In the genomic region with DNA sequence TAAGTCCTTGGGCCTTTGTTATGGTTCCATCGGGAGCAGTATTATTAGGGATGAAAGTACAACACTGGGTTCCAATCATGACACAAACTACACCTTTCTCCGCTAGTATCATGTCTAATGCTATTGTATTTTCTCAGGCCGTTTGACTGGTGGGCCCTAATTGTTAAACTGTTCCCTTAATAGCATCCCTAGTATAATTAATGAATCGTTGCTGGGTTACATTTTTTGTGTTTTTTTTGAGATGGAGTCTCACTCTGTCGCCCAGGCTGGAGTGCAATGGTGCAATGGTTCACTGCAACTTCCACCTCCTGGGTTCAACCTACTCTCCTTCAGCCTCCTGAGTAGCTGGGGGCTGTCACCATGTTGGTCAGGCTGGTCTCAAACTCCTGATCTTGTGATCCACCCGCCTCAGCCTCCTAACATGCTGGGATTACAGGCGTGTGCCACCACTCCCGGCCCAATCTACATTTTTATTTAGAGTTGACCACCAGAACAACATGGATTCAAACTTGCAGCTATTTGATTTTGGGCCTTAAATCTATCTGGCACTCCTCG, we compare ENCODE assay signal across 11 cellular contexts. TPM values are rescaled to one million over a fixed set of nuclear protein-coding genes. Genes with fewer than 3 reads are reported as not detected.
DNase-seq lines count a peak whose midpoint lies in the region; ATAC-seq, FAIRE-seq and TF ChIP-seq lines count a peak whose summit lies in the region.
"Had no signal": no experiment of that assay in that cellular context is flagged by ENCODE, and none has a peak within 500 bp of the region (broad histone marks: within the 10 kb centered on the region; RNA-seq: fewer than 3 reads in every experiment).

No MANE protein-coding gene starts in this region.

- FAIRE-seq in K562 (lab: Jason Lieb, UNC): no peak
- FAIRE-seq: G401.6, H54 had no signal

- peaks cover 59% of the 10 kb centered on the region for H3K9me3 Mint-ChIP-seq in mesothelial cell of epicardium

- H3K4me3 ChIP-seq in HUES48 (ENCODE audit: low read depth, low read length): peak overlapping the region; percentile 93
- H3K4me3 ChIP-seq in K562: peak overlapping the region; percentile 93

- peaks cover 21% of the 10 kb centered on the region for H3K9me1 ChIP-seq in K562 (ENCODE audit: control insufficient read depth, insufficient read depth, low read length)

- no peak overlapping the region for H2AFZ ChIP-seq in K562 (ENCODE audit: low read depth, low read length)

- H3K9me3 ChIP-seq in HUES48 (ENCODE audit: control insufficient read depth, insufficient read depth, low read length): 0 out of 2 replicates have a peak, but pooled peaks cover 7% of the 10 kb centered on the region
- H3K9me3 ChIP-seq in K562 (replicated peaks; ENCODE audit: control insufficient read depth, insufficient read depth, low read depth, low read length): peaks cover 2% of the 10 kb centered on the region; the same call in 1 of the 2 replicates

- peak overlapping the region; percentile 98 for H3K27ac Mint-ChIP-seq in mesothelial cell of epicardium

- peak overlapping the region; percentile 99 for H3K4me2 ChIP-seq in K562 (ENCODE audit: insufficient read depth, low read length)

- H3K27me3 ChIP-seq in HUES48 (ENCODE audit: control insufficient read depth, insufficient read depth, low read length): no peaks in the 10 kb centered on the region
- H3K27me3 ChIP-seq in K562 (ENCODE audit: control insufficient read depth in 2 of 2, insufficient read depth in 2 of 2, low read length in 2 of 2): no peaks in the 10 kb centered on the region

- H3K4me3 Mint-ChIP-seq in mesothelial cell of epicardium: peak overlapping the region; percentile 95

- WGBS in K562 (ENCODE audit: insufficient coverage, low coverage, missing lambda C conversion rate): 3% methylated on average over 9 of the region's 9 CpGs

- no TSS peak for BruUV-seq in K562 (replicated peaks; lab: Mats Ljungman, UMichigan)

- peaks cover 66% of the 10 kb centered on the region for H3K4me1 Mint-ChIP-seq in mesothelial cell of epicardium

- DNase-seq in K562 (ENCODE audit: extremely low read depth in 1 of 4, low spot score in 3 of 4) (no peak), mesothelial cell of epicardium (ENCODE audit: low spot score in 2 of 2, unreplicated experiment in 2 of 2) (no peak), DMS114 treated with DMSO at 0.1 percent for 48 hours (lab: John Stamatoyannopoulos, UW; ENCODE audit: unreplicated experiment) (no peak), NCI-H774 (lab: John Stamatoyannopoulos, UW) (no peak)
- DNase-seq: NCI-H1092 treated with DMSO at 0.1 percent for 48 hours had no signal

- no peak for TF ChIP-seq CTCF in C4-2B (conservative IDR thresholded peaks at IDR 0.05)
- TF ChIP-seq CTCF in K562 (IDR thresholded peaks at IDR 0.05 in 2 of 3, conservative IDR thresholded peaks at IDR 0.05 in 1 of 3; ENCODE audit: insufficient read depth in 2 of 3, low read depth in 1 of 3, low read length in 3 of 3): no peak
- TF ChIP-seq CTCF in mesothelial cell of epicardium (IDR thresholded peaks at IDR 0.05; ENCODE audit: unreplicated experiment): no peak

- no peaks in the 10 kb centered on the region for H3K27me3 Mint-ChIP-seq in mesothelial cell of epicardium (ENCODE audit: low read depth)

- POLR2A ChIA-PET in K562 (lab: Yijun Ruan, JAX): interaction anchor here (0.7 to 6.0 kb wide), 14 partner anchors 8 to 647 kb away, joined by 3 to 68 read pairs (median 3); no protein-coding TSS in a partner anchor

- peaks cover 75% of the 10 kb centered on the region for H4K20me1 ChIP-seq in K562 (replicated peaks; ENCODE audit: control insufficient read depth, insufficient read depth, low read length)

- CTCF ChIA-PET in K562 (lab: Yijun Ruan, JAX; ENCODE audit: low intra/inter-chr PET ratio): no interaction called here

- H3K4me1 ChIP-seq in HUES48 (ENCODE audit: control insufficient read depth, insufficient read depth, low read length): peaks cover 35% of the 10 kb centered on the region
- peaks cover 19 to 42% of the 10 kb centered on the region in 2 experiments for H3K4me1 ChIP-seq in K562 (replicated peaks in 1 of 2; ENCODE audit: control insufficient read depth in 2 of 2, insufficient read depth in 2 of 2, low read length in 2 of 2)

- ATAC-seq in K562 (no peak), HG02981 (IDR thresholded peaks at IDR 0.05; ENCODE audit: unreplicated experiment) (no peak), HG03280 (IDR thresholded peaks at IDR 0.05; ENCODE audit: unreplicated experiment) (no peak)

- TF ChIP-seq EP300 in K562 (IDR thresholded peaks at IDR 0.05; ENCODE audit: low read length): no peak

- in situ Hi-C loops in K562 (cut with MboI): no loop called here

- peak overlapping the region; percentile 48 for H3K27ac ChIP-seq in C4-2B
- peak overlapping the region; percentile 98 for H3K27ac ChIP-seq in HUES48 (ENCODE audit: low read depth, low read length)
- peak overlapping the region; percentile 95 for H3K27ac ChIP-seq in K562 (ENCODE audit: extremely low read depth, low read depth, low read length)

- H3K36me3 Mint-ChIP-seq in mesothelial cell of epicardium: peaks cover 83% of the 10 kb centered on the region

- TF ChIP-seq POLR2A in K562 (conservative IDR thresholded peaks at IDR 0.05): no peak

- H3K9ac ChIP-seq in HUES48 (ENCODE audit: low read depth, low read length) (peak overlapping the region; percentile 99), K562 (ENCODE audit: insufficient read depth in 1 of 2, low read depth in 2 of 2, low read length in 2 of 2) (peak overlapping the region; percentile 89 to 99)

- H3K79me2 ChIP-seq in K562 (ENCODE audit: control insufficient read depth, insufficient read depth, low read length): peaks cover 98% of the 10 kb centered on the region

- intact Hi-C loops in K562 (cut with micrococcal nuclease): no loop called here

- no peak for TF ChIP-seq RAD21 in K562 (CRISPR knock-in tag; conservative IDR thresholded peaks at IDR 0.05 in 1 of 2, IDR thresholded peaks at IDR 0.05 in 1 of 2)

- H3K36me3 ChIP-seq in HUES48 (ENCODE audit: control insufficient read depth, insufficient read depth, low read length): peaks cover 84% of the 10 kb centered on the region
- peaks cover 85% of the 10 kb centered on the region for H3K36me3 ChIP-seq in K562 (ENCODE audit: control insufficient read depth, insufficient read depth, low read length)

TF ChIP-seq in K562, 482 proteins besides CTCF, POLR2A, EP300 and RAD21 (continues in another document):
- TF ChIP-seq CHD1 (IDR thresholded peaks at IDR 0.05; ENCODE audit: low read length) (peak; percentile 61), HNRNPK (IDR thresholded peaks at IDR 0.05; ENCODE audit: low read depth, low read length, poor library complexity, severe bottlenecking) (no peak), TOE1 (IDR thresholded peaks at IDR 0.05; ENCODE audit: borderline replicate concordance) (no peak), TOE1 (CRISPR knock-in tag; IDR thresholded peaks at IDR 0.05; ENCODE audit: borderline replicate concordance, low read depth) (0 out of 2 replicates have a peak, but pooled peaks have one; percentile 42), LCOR (CRISPR knock-in tag; IDR thresholded peaks at IDR 0.05) (no peak), SAFB (IDR thresholded peaks at IDR 0.05; ENCODE audit: borderline replicate concordance, low read depth, low read length) (no peak), HLTF (IDR thresholded peaks at IDR 0.05) (no peak)
- TF ChIP-seq, protein P1, sequence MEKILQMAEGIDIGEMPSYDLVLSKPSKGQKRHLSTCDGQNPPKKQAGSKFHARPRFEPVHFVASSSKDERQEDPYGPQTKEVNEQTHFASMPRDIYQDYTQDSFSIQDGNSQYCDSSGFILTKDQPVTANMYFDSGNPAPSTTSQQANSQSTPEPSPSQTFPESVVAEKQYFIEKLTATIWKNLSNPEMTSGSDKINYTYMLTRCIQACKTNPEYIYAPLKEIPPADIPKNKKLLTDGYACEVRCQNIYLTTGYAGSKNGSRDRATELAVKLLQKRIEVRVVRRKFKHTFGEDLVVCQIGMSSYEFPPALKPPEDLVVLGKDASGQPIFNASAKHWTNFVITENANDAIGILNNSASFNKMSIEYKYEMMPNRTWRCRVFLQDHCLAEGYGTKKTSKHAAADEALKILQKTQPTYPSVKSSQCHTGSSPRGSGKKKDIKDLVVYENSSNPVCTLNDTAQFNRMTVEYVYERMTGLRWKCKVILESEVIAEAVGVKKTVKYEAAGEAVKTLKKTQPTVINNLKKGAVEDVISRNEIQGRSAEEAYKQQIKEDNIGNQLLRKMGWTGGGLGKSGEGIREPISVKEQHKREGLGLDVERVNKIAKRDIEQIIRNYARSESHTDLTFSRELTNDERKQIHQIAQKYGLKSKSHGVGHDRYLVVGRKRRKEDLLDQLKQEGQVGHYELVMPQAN (IDR thresholded peaks at IDR 0.05; ENCODE audit: borderline replicate concordance): 0 out of 2 replicates have a peak, but pooled peaks have one; percentile 11

RNA-seq across cellular contexts. Expression of a gene that starts 4.1 kb away (rescaled TPM):
- total RNA-seq in K562 (2011; cell fraction: chromatin; rRNA removed; ENCODE audit: low replicate concordance): 34.0 and 34.5 TPM in 2 replicates
- 14.8 and 15.7 TPM in 2 replicates for total RNA-seq in K562 (2011; cell fraction: nucleolus; rRNA removed)
- 12.4 and 17.1 TPM in 2 replicates for total RNA-seq in K562 (2011; cell fraction: nucleoplasm; rRNA removed)
- total RNA-seq in K562 (2014; rRNA removed): 10.3 and 12.4 TPM in 2 replicates
- 11.9 and 13.5 TPM in 2 replicates for total RNA-seq in K562 (2014; rRNA removed; fragmentation: Illumina TruSeq; extraction: Trizol)
- 12.4 and 13.8 TPM in 2 replicates for total RNA-seq in K562 (2015; rRNA removed; fragmentation: Illumina TruSeq; extraction: Trizol)
- total RNA-seq in K562 (2021): 11.9 and 13.4 TPM in 2 replicates
- 2.5 and 3.8 TPM in 2 replicates for polyA plus RNA-seq in K562 (2011; rRNA removed)
- polyA plus RNA-seq in K562 (2011; cell fraction: cytosol; rRNA removed): 3.5 and 4.1 TPM in 2 replicates
- 3.0 and 7.0 TPM in 2 replicates for polyA plus RNA-seq in K562 (2011; cell fraction: nucleus; rRNA removed)
- 6.0 and 6.5 TPM in 2 replicates for polyA plus RNA-seq in K562 (2012)
- polyA plus RNA-seq in K562 (2014; fragmentation: Illumina TruSeq; extraction: Trizol): 10.4 and 11.6 TPM in 2 replicates
- polyA plus RNA-seq in K562 (2014; fragmentation: Nextera tagmentation; extraction: Ambion mirVana): 1 to 10 TPM; 4.4 to 4.9 TPM
- polyA plus RNA-seq in K562 (2014; rRNA removed): 7.2 and 7.6 TPM in 2 replicates
- 15.4 and 15.9 TPM in 2 replicates for polyA minus RNA-seq in K562 (2011; rRNA and poly(A)+ RNA removed)
- 5.7 and 9.7 TPM in 2 replicates for polyA minus RNA-seq in K562 (2011; cell fraction: cytosol; rRNA and poly(A)+ RNA removed)
- 9.0 and 12.0 TPM in 2 replicates for polyA minus RNA-seq in K562 (2011; cell fraction: nucleus; rRNA and poly(A)+ RNA removed)
- total RNA-seq in mesothelial cell of epicardium: 15.5 to 16.8 TPM (median 15.9 TPM) in 3 replicates

Comparison
In these comparisons a context has a peak if more than half of its experiments do, and no peak if none do; other contexts are left out.
1. H3K27ac ChIP-seq: peak in every context shown above with its lines; median percentile 98 in HUES48; 95 in K562; 48 in C4-2B.